Comparison of ENCODE assay signal across 8 cellular contexts in genomic region chr16:2537451-2538379, GRCh38. TPM values are rescaled to one million over a fixed set of nuclear protein-coding genes. Genes with fewer than 3 reads are reported as not detected.
DNase-seq lines count a peak whose midpoint lies in the region; ATAC-seq, FAIRE-seq and TF ChIP-seq lines count a peak whose summit lies in the region.

TSS of gene PDPK1 (plus strand) at chr16:2538021. CDS start at chr16:2538113, 92 bp downstream.

- H3K27me3 Mint-ChIP-seq in progenitor cell of endocrine pancreas: no peaks in the 10 kb centered on the region

- H3K36me3 ChIP-seq in adrenal gland (replicated peaks in 1 of 2) (no peaks in the 10 kb centered on the region), heart right ventricle (peaks cover 0 to 8% (median 0%) of the 10 kb centered on the region in 9 donors), upper lobe of right lung (peaks cover 4% of the 10 kb centered on the region)

- no peaks in the 10 kb centered on the region for H3K36me3 Mint-ChIP-seq in progenitor cell of endocrine pancreas (ENCODE audit: insufficient read depth)

- intact Hi-C loops in adrenal gland (cut with DNase I) (no loop called here), heart right ventricle (cut with DNase I) (no loop called here), upper lobe of right lung (cut with DNase I) (no loop called here)

- TF ChIP-seq POLR2A in GM12892 (IDR thresholded peaks at IDR 0.05; ENCODE audit: low read depth, low read length) (peak; percentile 74), adrenal gland (IDR thresholded peaks at IDR 0.05) (peak; percentile 13 to 43)

- H3K27me3 ChIP-seq in adrenal gland (no peaks in the 10 kb centered on the region), heart right ventricle (no peaks in the 10 kb centered on the region), upper lobe of right lung (no peaks in the 10 kb centered on the region)

- peak within 1 kb of the TSS; percentile 74 to 93 (median 90) for H3K27ac ChIP-seq in adrenal gland
- peak within 1 kb of the TSS; percentile 60 to 94 (median 86) for H3K27ac ChIP-seq in heart right ventricle
- peak within 1 kb of the TSS; percentile 87 for H3K27ac ChIP-seq in upper lobe of right lung

- WGBS in adrenal gland, 4 donors: 0 to 3% (median 1%) methylated on average over 16 to 125 of the region's 126 CpGs
- WGBS in heart right ventricle, 2 donors: 0% methylated on average over 79 to 121 of the region's 126 CpGs

- TF ChIP-seq CTCF in adrenal gland (IDR thresholded peaks at IDR 0.05) (peak in 1 of 6 experiments; percentile 13), heart right ventricle (IDR thresholded peaks at IDR 0.05) (no peak), progenitor cell of endocrine pancreas (IDR thresholded peaks at IDR 0.05; ENCODE audit: unreplicated experiment) (no peak), upper lobe of right lung (IDR thresholded peaks at IDR 0.05) (no peak)

- H3K4me3 ChIP-seq in adrenal gland: peak within 1 kb of the TSS in 2 of 4 donors; percentile 54 to 97
- peak within 1 kb of the TSS; percentile 32 to 81 (median 69) for H3K4me3 ChIP-seq in heart right ventricle
- H3K4me3 ChIP-seq in upper lobe of right lung: peak within 1 kb of the TSS; percentile 67

- H3K9me3 ChIP-seq in adrenal gland (replicated peaks in 1 of 3): no peaks in the 10 kb centered on the region
- H3K9me3 ChIP-seq in heart right ventricle: no peaks in the 10 kb centered on the region
- no peaks in the 10 kb centered on the region for H3K9me3 ChIP-seq in upper lobe of right lung

- H3K4me1 ChIP-seq in adrenal gland (replicated peaks in 1 of 2) (peaks cover 5 to 47% of the 10 kb centered on the region in 2 donors), heart right ventricle (peaks cover 0 to 57% (median 42%) of the 10 kb centered on the region in 9 donors), upper lobe of right lung (peaks cover 39% of the 10 kb centered on the region)

- peak; percentile 84 for ATAC-seq in HG02852 (IDR thresholded peaks at IDR 0.05; ENCODE audit: unreplicated experiment)
- peak; percentile 91 to 97 (median 96) for ATAC-seq in heart right ventricle
- ATAC-seq in upper lobe of right lung: peak; percentile 93

- peak; percentile 77 for FAIRE-seq in GM12892 (lab: Jason Lieb, UNC)

- H3K4me3 Mint-ChIP-seq in progenitor cell of endocrine pancreas (ENCODE audit: low read depth): peak within 1 kb of the TSS; percentile 75

- peak within 1 kb of the TSS; percentile 80 for H3K27ac Mint-ChIP-seq in progenitor cell of endocrine pancreas

- DNase-seq in GM12892 (ENCODE audit: insufficient read length): peak; percentile 91
- peak; percentile 66 for DNase-seq in NCI-H1436 treated with DMSO at 0.1 percent for 48 hours (lab: John Stamatoyannopoulos, UW)
- peak; percentile 87 to 97 (median 91) for DNase-seq in T-helper 1 cell
- peak; percentile 92 to 96 (median 94) for DNase-seq in adrenal gland
- DNase-seq in heart right ventricle: peak; percentile 93 to 95
- peak; percentile 90 for DNase-seq in progenitor cell of endocrine pancreas (ENCODE audit: low spot score, unreplicated experiment)
- DNase-seq in upper lobe of right lung: peak; percentile 97

- H3K4me1 Mint-ChIP-seq in progenitor cell of endocrine pancreas (ENCODE audit: low read depth): peaks cover 11% of the 10 kb centered on the region

- H3K9me3 Mint-ChIP-seq in progenitor cell of endocrine pancreas (ENCODE audit: low read depth): no peaks in the 10 kb centered on the region

RNA-seq across cellular contexts. Expression of gene PDPK1, which starts in this region (rescaled TPM):
- polyA plus RNA-seq in GM12892 (2012; ENCODE audit: missing spikeins): 23.1 TPM
- total RNA-seq in adrenal gland (10 to 100 TPM; 39.2 to 68.0 (median 45.4) TPM), heart right ventricle (10 to 100 TPM; 31.3 to 47.7 (median 38.3) TPM), progenitor cell of endocrine pancreas (45.0 and 45.1 TPM in 2 replicates), upper lobe of right lung (90.9 TPM)
- polyA plus RNA-seq in adrenal gland (10 to 100 TPM; 28.9 to 69.7 (median 31.0) TPM), heart right ventricle (10 to 100 TPM; 11.0 to 17.4 TPM)
